ENCODE assay signal across 29 cellular contexts in genomic region chr16:23701045-23701444, GRCh38. TPM values are rescaled to one million over a fixed set of nuclear protein-coding genes. Genes with fewer than 3 reads are reported as not detected.
"Had no signal": no experiment of that assay in that cellular context is flagged by ENCODE, and none has a peak within 500 bp of the region (broad histone marks: within the 10 kb centered on the region; RNA-seq: fewer than 3 reads in every experiment).

No MANE protein-coding gene starts in this region.

- FAIRE-seq: colon, keratinocyte had no signal

- H3K4me3 ChIP-seq: esophagus muscularis mucosa, gastrocnemius medialis, heart right ventricle, left ventricle myocardium inferior, lower lobe of right lung, psoas muscle, sigmoid colon, skin epidermis, testis had no signal

- H3K27me3 ChIP-seq: gastrocnemius medialis, sigmoid colon, testis had no signal

- ATAC-seq: effector memory CD8-positive, alpha-beta T cell; gastrocnemius medialis; heart right ventricle; lower lobe of right lung; psoas muscle; stimulated activated naive B cell treated with anti-CD40 and anti-IgM and Interleukin-4, amounts not matched to agents 10 μg/mL and 1 μg/mL and 100 μg/mL, for 72 hours; stimulated activated naive CD8-positive, alpha-beta T cell treated with anti-CD3 and anti-CD28 coated beads, Interleukin-15, amount 100 ng/mL, for 72 hours had no signal

- H3K4me1 Mint-ChIP-seq: mesothelial cell of epicardium; stimulated activated naive CD8-positive, alpha-beta T cell treated with anti-CD3 and anti-CD28 coated beads, Interleukin-15, amount 100 ng/mL, for 72 hours had no signal

- H3K4me3 Mint-ChIP-seq: dendritic cell treated with granulocyte-macrophage colony-stimulating factor and Interleukin-4, amounts not matched to agents 40 ng/mL and 50 ng/mL, for 4 days; effector memory CD8-positive, alpha-beta T cell; immature natural killer cell; memory B cell; mesothelial cell of epicardium; natural killer cell treated with Interleukin-12 subunit alpha and Interleukin-12 subunit beta and Interleukin-15 and Interleukin-18, amount 100 ng/mL, for 72 hours; stimulated activated naive B cell treated with anti-CD40 and anti-IgM and Interleukin-4, amounts not matched to agents 10 μg/mL and 1 μg/mL and 100 μg/mL, for 72 hours; stimulated activated naive CD8-positive, alpha-beta T cell treated with anti-CD3 and anti-CD28 coated beads, Interleukin-15, amount 100 ng/mL, for 72 hours had no signal

- H3K9me3 ChIP-seq: gastrocnemius medialis, lower lobe of right lung, testis had no signal

- H3K27ac ChIP-seq: epithelial cell of prostate, esophagus muscularis mucosa, gastrocnemius medialis, heart right ventricle, left ventricle myocardium inferior, lower lobe of right lung, psoas muscle, sigmoid colon, skin epidermis, testis had no signal

- H3K4me1 ChIP-seq: esophagus muscularis mucosa, gastrocnemius medialis, heart right ventricle, left ventricle myocardium inferior, lower lobe of right lung, psoas muscle, sigmoid colon, testis had no signal

- H3K27ac Mint-ChIP-seq: dendritic cell treated with granulocyte-macrophage colony-stimulating factor and Interleukin-4, amounts not matched to agents 40 ng/mL and 50 ng/mL, for 4 days; effector memory CD8-positive, alpha-beta T cell; immature natural killer cell; memory B cell; mesothelial cell of epicardium; natural killer cell treated with Interleukin-12 subunit alpha and Interleukin-12 subunit beta and Interleukin-15 and Interleukin-18, amount 100 ng/mL, for 72 hours; stimulated activated naive B cell treated with anti-CD40 and anti-IgM and Interleukin-4, amounts not matched to agents 10 μg/mL and 1 μg/mL and 100 μg/mL, for 72 hours; stimulated activated naive CD8-positive, alpha-beta T cell treated with anti-CD3 and anti-CD28 coated beads, Interleukin-15, amount 100 ng/mL, for 72 hours had no signal

- H3K36me3 Mint-ChIP-seq: mesothelial cell of epicardium had no signal

- H3K36me3 ChIP-seq: esophagus muscularis mucosa, gastrocnemius medialis, heart right ventricle, left ventricle myocardium inferior, lower lobe of right lung, sigmoid colon had no signal

- DNase-seq: effector memory CD8-positive, alpha-beta T cell; gastrocnemius medialis; heart right ventricle; hypothalamus; immature natural killer cell; left ventricle myocardium inferior; lower lobe of right lung; psoas muscle; retina; sigmoid colon; stimulated activated CD4-positive, alpha-beta T cell treated with anti-CD3 and anti-CD28 coated beads, Interleukin-2, amount 100 ng/mL, for 24 hours; stimulated activated CD4-positive, alpha-beta T cell treated with anti-CD3 and anti-CD28 coated beads, Interleukin-4, amount 100 ng/mL, for 4 hours; stimulated activated naive B cell treated with anti-CD40 and anti-IgM and Interleukin-4, amounts not matched to agents 10 μg/mL and 1 μg/mL and 100 μg/mL, for 72 hours; stimulated activated naive CD8-positive, alpha-beta T cell treated with anti-CD3 and anti-CD28 coated beads, Interleukin-15, amount 100 ng/mL, for 72 hours; testis; trophoblast cell had no signal

RNA-seq across cellular contexts. Expression of gene ERN2, which starts 12.0 kb away (rescaled TPM):
- total RNA-seq: left ventricle myocardium inferior; natural killer cell treated with Interleukin-12 subunit alpha and Interleukin-12 subunit beta and Interleukin-15 and Interleukin-18, amount 100 ng/mL, for 72 hours; osteoblast; subcutaneous adipose tissue had no signal
- polyA plus RNA-seq: heart right ventricle, immature natural killer cell, keratinocyte had no signal

RNA-seq across cellular contexts. Expression of gene CHP2, which starts 53.8 kb away (rescaled TPM):
- total RNA-seq: esophagus muscularis mucosa; fibroblast of villous mesenchyme; heart right ventricle; left ventricle myocardium inferior; mesothelial cell of epicardium; mucosa of gallbladder; natural killer cell treated with Interleukin-12 subunit alpha and Interleukin-12 subunit beta and Interleukin-15 and Interleukin-18, amount 100 ng/mL, for 72 hours; osteoblast; psoas muscle; subcutaneous adipose tissue had no signal
- polyA plus RNA-seq: immature natural killer cell had no signal
